Comparison of ENCODE assay signal across 8 cellular contexts in the genomic region with DNA sequence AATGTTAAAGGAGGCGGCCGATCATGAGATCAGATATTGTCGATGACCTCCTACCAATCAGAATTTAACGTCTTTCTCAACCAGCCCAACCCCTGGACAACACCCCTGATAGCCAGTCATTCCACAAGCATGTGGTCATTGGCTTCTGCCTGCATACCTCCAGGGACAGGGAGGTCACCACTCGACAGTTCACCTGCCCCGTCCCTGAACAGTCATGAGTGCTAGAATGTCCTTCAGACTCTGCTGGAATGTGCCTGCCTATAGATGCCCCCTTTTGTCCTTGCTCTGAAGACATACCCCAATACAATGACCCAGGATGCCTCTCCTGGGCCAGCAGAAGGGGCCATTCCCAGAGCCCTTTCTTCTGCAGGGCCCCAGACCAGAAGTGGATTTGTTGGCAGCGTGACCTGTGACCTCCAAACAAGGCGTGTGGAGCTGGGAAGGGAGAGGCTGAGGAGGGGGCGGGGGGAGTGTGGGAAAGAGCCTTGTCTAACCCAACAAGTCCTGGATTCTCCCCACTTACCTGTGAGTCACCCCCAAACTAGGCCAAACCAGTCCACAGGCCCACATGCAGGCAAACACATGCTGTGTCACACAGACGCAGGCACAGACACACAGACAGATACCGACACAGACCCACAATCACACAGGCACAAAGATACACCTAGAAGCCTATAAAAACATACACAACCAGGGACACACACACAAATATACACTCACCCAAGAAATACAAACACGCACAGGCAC. TPM values are rescaled to one million over a fixed set of nuclear protein-coding genes. Genes with fewer than 3 reads are reported as not detected.
A peak's percentile ranks its signal among the peaks of the same experiment; 100 is the strongest.
DNase-seq lines count a peak whose midpoint lies in the region; ATAC-seq and TF ChIP-seq lines count a peak whose summit lies in the region.
"Had no signal": no experiment of that assay in that cellular context is flagged by ENCODE, and none has a peak within 500 bp of the region (broad histone marks: within the 10 kb centered on the region; RNA-seq: fewer than 3 reads in every experiment).

No MANE protein-coding gene starts in this region.

- no peak for ATAC-seq in WTC11
- ATAC-seq in HG02981 (IDR thresholded peaks at IDR 0.05; ENCODE audit: unreplicated experiment): no peak
- no peak for ATAC-seq in naive thymus-derived CD8-positive, alpha-beta T cell

- H3K36me3 ChIP-seq in mesendoderm (ENCODE audit: control insufficient read depth, insufficient read depth, low read length): no peaks in the 10 kb centered on the region

- H3K4me3 ChIP-seq in mesendoderm (ENCODE audit: low read length): no peak overlapping the region

- peaks cover 7% of the 10 kb centered on the region for H3K4me1 ChIP-seq in mesendoderm (ENCODE audit: control insufficient read depth, low read depth, low read length)

- peak overlapping the region; percentile 27 for H3K9ac ChIP-seq in mesendoderm (ENCODE audit: low read length)

- no peaks in the 10 kb centered on the region for H3K27me3 Mint-ChIP-seq in WTC11 (ENCODE audit: low read depth)
- H3K27me3 Mint-ChIP-seq in naive thymus-derived CD8-positive, alpha-beta T cell: peaks cover 0 to 12% (median 4%) of the 10 kb centered on the region in 5 donors

- peak overlapping the region; percentile 9 for H2AK5ac ChIP-seq in mesendoderm (ENCODE audit: low read length)

- no peak overlapping the region for H3K23ac ChIP-seq in mesendoderm (ENCODE audit: low read length)

- no peak overlapping the region for H3K4me3 Mint-ChIP-seq in WTC11
- H3K4me3 Mint-ChIP-seq in naive thymus-derived CD8-positive, alpha-beta T cell: no peak overlapping the region

- no peak overlapping the region for H2BK15ac ChIP-seq in mesendoderm (replicated peaks; ENCODE audit: low read depth)

- H3K27me3 ChIP-seq in mesendoderm (ENCODE audit: insufficient read depth, low read length, poor library complexity): no peaks in the 10 kb centered on the region

- no peak for TF ChIP-seq CTCF in WTC11 (IDR thresholded peaks at IDR 0.05)

- DNase-seq in ELF-1 (ENCODE audit: low read depth, low spot score): peak; percentile 83
- DNase-seq in WTC11 (ENCODE audit: low spot score): no peak
- DNase-seq in mesendoderm: peak; percentile 90
- DNase-seq in activated T-cell treated with anti-CD3 and anti-CD28 coated beads, Interleukin-2, amount 50 U/mL, for 48 hours: no peak
- DNase-seq in naive thymus-derived CD8-positive, alpha-beta T cell: no peak
- DNase-seq: cortex of kidney had no signal

- no peak overlapping the region for H3K27ac ChIP-seq in mesendoderm (ENCODE audit: low read depth, low read length)

- no peak overlapping the region for H3K18ac ChIP-seq in mesendoderm (ENCODE audit: low read length)

- H3K56ac ChIP-seq in mesendoderm (ENCODE audit: low read length): peak overlapping the region; percentile 64

- POLR2A ChIA-PET in WTC11 (lab: Charles Lee): no interaction called here
- POLR2A ChIA-PET in naive thymus-derived CD8-positive, alpha-beta T cell (lab: Charles Lee): no interaction called here

- H4K8ac ChIP-seq in mesendoderm (ENCODE audit: low read depth, low read length): no peak overlapping the region

- H2BK120ac ChIP-seq in mesendoderm (ENCODE audit: low read depth, low read length): no peak overlapping the region

- H3K79me1 ChIP-seq in mesendoderm (ENCODE audit: low read length): no peaks in the 10 kb centered on the region

- no peaks in the 10 kb centered on the region for H3K9me3 Mint-ChIP-seq in WTC11
- H3K9me3 Mint-ChIP-seq in naive thymus-derived CD8-positive, alpha-beta T cell: no peaks in the 10 kb centered on the region

- H3K79me2 ChIP-seq in mesendoderm (ENCODE audit: control insufficient read depth, insufficient read depth, low read length): no peaks in the 10 kb centered on the region

- peak overlapping the region; percentile 70 for H2BK5ac ChIP-seq in mesendoderm (ENCODE audit: low read length)

- CTCF ChIA-PET in WTC11 (lab: Charles Lee): interaction anchor here (0.6 to 2.0 kb wide), 6 partner anchors 12 to 149 kb away, joined by 3 to 9 read pairs (median 4); no protein-coding TSS in a partner anchor

- H3K27ac Mint-ChIP-seq in WTC11: peak overlapping the region; percentile 87
- H3K27ac Mint-ChIP-seq in naive thymus-derived CD8-positive, alpha-beta T cell: no peak overlapping the region

- WGBS in mesendoderm (ENCODE audit: extremely low coverage, insufficient coverage, low lambda C conversion rate): no CpG with 5 or more reads among the region's 12 CpGs

- no peaks in the 10 kb centered on the region for H3K36me3 Mint-ChIP-seq in WTC11
- no peaks in the 10 kb centered on the region for H3K36me3 Mint-ChIP-seq in naive thymus-derived CD8-positive, alpha-beta T cell

- no peak overlapping the region for H3K4me2 ChIP-seq in mesendoderm (ENCODE audit: low read length)

- H3K4me1 Mint-ChIP-seq in WTC11: peaks cover 35% of the 10 kb centered on the region
- peaks cover 0 to 7% (median 0%) of the 10 kb centered on the region in 4 donors for H3K4me1 Mint-ChIP-seq in naive thymus-derived CD8-positive, alpha-beta T cell

- H3K4ac ChIP-seq in mesendoderm (ENCODE audit: low read depth, low read length): no peak overlapping the region

- H4K5ac ChIP-seq in mesendoderm (ENCODE audit: low read length): no peak overlapping the region

TF ChIP-seq in WTC11, 78 proteins besides CTCF, POLR2A, EP300 and RAD21:
- TF ChIP-seq NFYB (CRISPR knock-in tag; conservative IDR thresholded peaks at IDR 0.05; ENCODE audit: low read depth) (no peak), ELF4 (CRISPR knock-in tag; IDR thresholded peaks at IDR 0.05; ENCODE audit: low read depth) (no peak), GABPB1 (CRISPR knock-in tag; IDR thresholded peaks at IDR 0.05) (peak; percentile 16; the same call in 1 of the 2 replicates), TEAD4 (CRISPR knock-in tag; IDR thresholded peaks at IDR 0.05) (no peak)

RNA-seq across cellular contexts. Expression of a gene that starts 2.2 kb away (rescaled TPM):
- total RNA-seq in WTC11 (2021): 14.4 to 21.1 TPM (median 17.8 TPM) in 3 replicates
- polyA plus RNA-seq in mesendoderm (2013, experiment 1 of 2): 3.8 TPM
- polyA plus RNA-seq in mesendoderm (2013, experiment 2 of 2): 4.4 TPM
- under 1 TPM; 0.74 to 0.75 TPM for total RNA-seq in naive thymus-derived CD8-positive, alpha-beta T cell
- polyA plus RNA-seq in naive thymus-derived CD8-positive, alpha-beta T cell: under 1 TPM in 2 of 3 donors, not detected in 1; 0.07 to 0.55 TPM

RNA-seq across cellular contexts. Expression of a gene that starts 20.8 kb away (rescaled TPM):
- not detected in 3 replicates for total RNA-seq in WTC11 (2021)
- polyA plus RNA-seq in mesendoderm (2013, experiment 1 of 2): 1.4 TPM
- polyA plus RNA-seq in mesendoderm (2013, experiment 2 of 2): 1.5 TPM
- 1 to 10 TPM; 2.1 to 2.4 TPM for total RNA-seq in naive thymus-derived CD8-positive, alpha-beta T cell
- polyA plus RNA-seq in naive thymus-derived CD8-positive, alpha-beta T cell: 1 to 10 TPM in 2 of 3 donors, under 1 TPM in 1; 0.42 to 6.3 (median 3.1) TPM
- polyA plus RNA-seq: BJ had no signal

RNA-seq across cellular contexts. Expression of a gene that starts 34.0 kb away (rescaled TPM):
- total RNA-seq in WTC11 (2021): 2.8 to 3.7 TPM (median 3.4 TPM) in 3 replicates
- polyA plus RNA-seq in mesendoderm (2013, experiment 1 of 2): 6.4 TPM
- 5.3 TPM for polyA plus RNA-seq in mesendoderm (2013, experiment 2 of 2)
- 100 to 1,000 TPM; 772 to 847 TPM for total RNA-seq in naive thymus-derived CD8-positive, alpha-beta T cell
- 1,000 to 10,000 TPM; 6,330 to 6,863 (median 6,804) TPM for polyA plus RNA-seq in naive thymus-derived CD8-positive, alpha-beta T cell
- polyA plus RNA-seq: BJ had no signal

RNA-seq across cellular contexts. Expression of a gene that starts 45.3 kb away (rescaled TPM):
- total RNA-seq in WTC11 (2021): 12.4 to 14.1 TPM (median 14.1 TPM) in 3 replicates
- polyA plus RNA-seq in mesendoderm (2013, experiment 1 of 2): 6.0 TPM
- 6.4 TPM for polyA plus RNA-seq in mesendoderm (2013, experiment 2 of 2)
- total RNA-seq in naive thymus-derived CD8-positive, alpha-beta T cell: 100 to 1,000 TPM; 121 to 129 TPM
- 10 to 100 TPM in 2 of 3 donors, 1 to 10 TPM in 1; 9.1 to 14.7 (median 12.4) TPM for polyA plus RNA-seq in naive thymus-derived CD8-positive, alpha-beta T cell

RNA-seq across cellular contexts. Expression of a gene that starts 58.9 kb away (rescaled TPM):
- 1,150 to 1,251 TPM (median 1,185 TPM) in 3 replicates for total RNA-seq in WTC11 (2021)
- 665 TPM for polyA plus RNA-seq in mesendoderm (2013, experiment 1 of 2)
- polyA plus RNA-seq in mesendoderm (2013, experiment 2 of 2): 652 TPM
- not detected for total RNA-seq in naive thymus-derived CD8-positive, alpha-beta T cell
- polyA plus RNA-seq in naive thymus-derived CD8-positive, alpha-beta T cell: not detected
- polyA plus RNA-seq: BJ had no signal

Comparison
In these comparisons a context has a peak if more than half of its experiments do, and no peak if none do; other contexts are left out.
1. DNase-seq: peak in ELF-1 (single experiment) and mesendoderm (single experiment); none in WTC11 (single experiment), activated T-cell treated with anti-CD3 and anti-CD28 coated beads, Interleukin-2, amount 50 U/mL, for 48 hours (0 of 2) and naive thymus-derived CD8-positive, alpha-beta T cell (0 of 10).
2. RNA of a gene that starts 34.0 kb away (total RNA-seq): 772 to 847 TPM in naive thymus-derived CD8-positive, alpha-beta T cell; 2.8 to 3.7 TPM in WTC11; every median in the first group is over 100 times any median in the second.